ENCODE assay signal across 14 cellular contexts in genomic region chr10:99667108-99667751, GRCh38. TPM values are rescaled to one million over a fixed set of nuclear protein-coding genes. Genes with fewer than 3 reads are reported as not detected.
DNase-seq lines count a peak whose midpoint lies in the region; ATAC-seq, FAIRE-seq and TF ChIP-seq lines count a peak whose summit lies in the region.
"Had no signal": no experiment of that assay in that cellular context is flagged by ENCODE, and none has a peak within 500 bp of the region (broad histone marks: within the 10 kb centered on the region; RNA-seq: fewer than 3 reads in every experiment).

No MANE protein-coding gene starts in this region.

- no peak overlapping the region for H2AFZ ChIP-seq in mesenchymal stem cell (ENCODE audit: low read depth, low read length)

- intact Hi-C loops in head of caudate nucleus (cut with DNase I) = no loop called here

- H3K4me3 ChIP-seq in bronchial epithelial cell (ENCODE audit: low read depth, low read length) = no peak overlapping the region
- no peak overlapping the region for H3K4me3 ChIP-seq in mesenchymal stem cell (ENCODE audit: insufficient read depth in 1 of 2, low read depth in 1 of 2, low read length in 2 of 2)

- no peak for FAIRE-seq in bronchial epithelial cell (lab: Jason Lieb, UNC)

- H3K23ac ChIP-seq in mesenchymal stem cell (ENCODE audit: low read length in 2 of 2) = no peak overlapping the region

- H3K4me1 ChIP-seq in mesenchymal stem cell (ENCODE audit: control insufficient read depth, insufficient read depth, low read depth, low read length) = peaks cover 6% of the 10 kb centered on the region

- H3K27ac ChIP-seq in mesenchymal stem cell (ENCODE audit: low read length, poor library complexity, severe bottlenecking) = peak overlapping the region; percentile 74

- no peak overlapping the region for H4K8ac ChIP-seq in mesenchymal stem cell (ENCODE audit: low read length)

- peak; percentile 68 for DNase-seq in Daoy (ENCODE audit: low read depth)
- DNase-seq in NCI-H2227 treated with DMSO at 0.1 percent for 48 hours (lab: John Stamatoyannopoulos, UW) = peak; percentile 11
- peak; percentile 92 for DNase-seq in bronchial epithelial cell (ENCODE audit: low read depth)
- DNase-seq in mesenchymal stem cell = peak; percentile 89
- no peak for DNase-seq in head of caudate nucleus
- DNase-seq in T-helper 9 cell = no peak
- no peak for DNase-seq in inferior parietal cortex (ENCODE audit: extremely low spot score)
- DNase-seq: CD4-positive, CD25-positive, alpha-beta regulatory T cell; H7; NCI-H1105 treated with DMSO at 0.1 percent for 48 hours; NCI-H69; stimulated activated CD4-positive, alpha-beta T cell treated with anti-CD3 and anti-CD28 coated beads, Interleukin-2, amount 100 ng/mL, for 48 hours; T-helper 1 cell had no signal

- H2BK5ac ChIP-seq in mesenchymal stem cell (ENCODE audit: low read depth, low read length, poor library complexity, severe bottlenecking) = no peak overlapping the region

- no peak overlapping the region for H2BK120ac ChIP-seq in mesenchymal stem cell (ENCODE audit: low read depth, low read length)

- no peak overlapping the region for H4K91ac ChIP-seq in mesenchymal stem cell (ENCODE audit: low read length)

- H3K79me1 ChIP-seq in mesenchymal stem cell (replicated peaks; ENCODE audit: low read length, poor library complexity, severe bottlenecking) = peaks cover 12% of the 10 kb centered on the region

- H3K27me3 ChIP-seq in bronchial epithelial cell (ENCODE audit: control insufficient read depth, insufficient read depth, low read length) (no peaks in the 10 kb centered on the region), mesenchymal stem cell (ENCODE audit: control insufficient read depth in 1 of 2, insufficient read depth in 1 of 2, low read length in 2 of 2) (no peaks in the 10 kb centered on the region)

- no peaks in the 10 kb centered on the region for H3K9me3 ChIP-seq in mesenchymal stem cell (ENCODE audit: control insufficient read depth, low read length)

- no peak for ATAC-seq in HG03108 (IDR thresholded peaks at IDR 0.05; ENCODE audit: unreplicated experiment)

- H3K14ac ChIP-seq in mesenchymal stem cell (ENCODE audit: low read length in 2 of 2) = no peak overlapping the region

- no peak overlapping the region for H3K4ac ChIP-seq in mesenchymal stem cell (ENCODE audit: low read depth in 1 of 2, low read length in 2 of 2)

- H3K18ac ChIP-seq in mesenchymal stem cell (ENCODE audit: low read depth in 1 of 2, low read length in 2 of 2) = no peak overlapping the region

- no peak overlapping the region for H2AK5ac ChIP-seq in mesenchymal stem cell (ENCODE audit: low read length, severe bottlenecking)

- peaks cover 5% of the 10 kb centered on the region for H3K36me3 ChIP-seq in bronchial epithelial cell (ENCODE audit: control insufficient read depth, insufficient read depth, low read length)
- peaks cover 18 to 66% of the 10 kb centered on the region in 2 experiments for H3K36me3 ChIP-seq in mesenchymal stem cell (ENCODE audit: control insufficient read depth in 1 of 2, insufficient read depth in 2 of 2, low read depth in 1 of 2, low read length in 2 of 2)

- no peak overlapping the region for H3K4me2 ChIP-seq in mesenchymal stem cell (ENCODE audit: low read length, poor library complexity, severe bottlenecking)

- H2BK12ac ChIP-seq in mesenchymal stem cell (ENCODE audit: low read length in 2 of 2) = no peak overlapping the region

- H2BK15ac ChIP-seq in mesenchymal stem cell (ENCODE audit: low read depth, poor library complexity, severe bottlenecking) = no peak overlapping the region

- H3K9ac ChIP-seq in mesenchymal stem cell (ENCODE audit: low read length) = no peak overlapping the region

- no peak for TF ChIP-seq CTCF in bronchial epithelial cell (IDR thresholded peaks at IDR 0.05; ENCODE audit: insufficient read depth, low read length, severe bottlenecking)

- 16% methylated on average over 4 of the region's 4 CpGs for WGBS in mesenchymal stem cell

RNA-seq across cellular contexts. Expression of gene ENTPD7, which starts 7.9 kb away (rescaled TPM):
- 7.3 and 7.5 TPM in 2 replicates for total RNA-seq in Daoy (2014; rRNA removed; shearing (Covaris generic))
- 10.5 and 19.0 TPM in 2 replicates for total RNA-seq in bronchial epithelial cell
- 16.1 TPM for polyA plus RNA-seq in mesenchymal stem cell (2013, experiment 1 of 2)
- 16.0 TPM for polyA plus RNA-seq in mesenchymal stem cell (2013, experiment 2 of 2)

RNA-seq across cellular contexts. Expression of gene SLC25A28, which starts 47.0 kb away (rescaled TPM):
- 9.2 and 9.7 TPM in 2 replicates for total RNA-seq in Daoy (2014; rRNA removed; shearing (Covaris generic))
- 15.4 and 17.4 TPM in 2 replicates for total RNA-seq in bronchial epithelial cell
- polyA plus RNA-seq in mesenchymal stem cell (2013, experiment 1 of 2) = 36.1 TPM
- 35.3 TPM for polyA plus RNA-seq in mesenchymal stem cell (2013, experiment 2 of 2)

Comparison
In these comparisons a context has a peak if more than half of its experiments do, and no peak if none do; other contexts are left out.
1. DNase-seq: peak in Daoy (single experiment), NCI-H2227 treated with DMSO at 0.1 percent for 48 hours (single experiment), bronchial epithelial cell (single experiment) and mesenchymal stem cell (single experiment); none in head of caudate nucleus (0 of 42), T-helper 9 cell (single experiment) and inferior parietal cortex (single experiment).